Comparison of ENCODE assay signal across 17 cellular contexts in the genomic region with DNA sequence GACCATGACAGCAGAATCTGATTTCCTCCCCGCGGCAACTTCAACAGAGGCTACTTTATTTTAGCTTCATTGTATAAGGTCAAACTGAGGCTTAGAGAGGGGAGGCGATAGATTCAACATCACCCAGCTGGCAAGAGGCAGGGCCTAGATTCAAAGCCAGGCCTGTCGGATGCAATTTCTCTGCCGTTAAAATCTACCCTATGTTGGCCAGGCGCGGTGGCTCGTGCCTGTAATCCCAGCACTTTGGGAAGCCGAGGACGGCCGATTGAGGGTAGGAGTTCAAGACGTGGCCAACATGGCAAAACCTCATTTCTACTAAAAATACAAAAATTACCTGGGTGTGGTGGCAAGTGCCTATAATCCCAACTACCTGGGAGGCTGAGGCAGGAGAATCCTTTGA.
A peak's percentile ranks its signal among the peaks of the same experiment; 100 is the strongest.
DNase-seq lines count a peak whose midpoint lies in the region; ATAC-seq and TF ChIP-seq lines count a peak whose summit lies in the region.
"Had no signal": no experiment of that assay in that cellular context is flagged by ENCODE, and none has a peak within 500 bp of the region (broad histone marks: within the 10 kb centered on the region; RNA-seq: fewer than 3 reads in every experiment).

No MANE protein-coding gene starts in this region.

- H3K27me3 Mint-ChIP-seq in neural progenitor cell (ENCODE audit: insufficient read depth, low read depth) = peaks cover 3% of the 10 kb centered on the region
- H3K27me3 Mint-ChIP-seq: CD4-positive, alpha-beta T cell had no signal

- no peaks in the 10 kb centered on the region for H4K20me1 ChIP-seq in neural progenitor cell (ENCODE audit: low read depth)
- H4K20me1 ChIP-seq: BLaER1 treated with 17β-estradiol and CSF1 and Interleukin-3, amounts not matched to agents 10 nM and 100 nM had no signal

- H3K4me3 ChIP-seq in neural progenitor cell = no peak overlapping the region
- H3K4me3 ChIP-seq: BLaER1 treated with 17β-estradiol and CSF1 and Interleukin-3, amounts not matched to agents 10 nM and 100 nM had no signal

- no peaks in the 10 kb centered on the region for H3K9me3 ChIP-seq in neural progenitor cell (ENCODE audit: low read depth)
- H3K9me3 ChIP-seq: Caco-2 had no signal

- peaks cover 21% of the 10 kb centered on the region for H3K9me3 Mint-ChIP-seq in neural progenitor cell
- H3K9me3 Mint-ChIP-seq: CD4-positive, alpha-beta T cell; CD8-positive, alpha-beta T cell had no signal

- no peak overlapping the region for H3K4me2 ChIP-seq in neural progenitor cell
- H3K4me2 ChIP-seq: BLaER1 treated with 17β-estradiol and CSF1 and Interleukin-3, amounts not matched to agents 10 nM and 100 nM had no signal

- no peaks in the 10 kb centered on the region for H3F3A ChIP-seq in neural progenitor cell (ENCODE audit: low read depth)

- no peaks in the 10 kb centered on the region for H3K36me3 ChIP-seq in neural progenitor cell
- H3K36me3 ChIP-seq: BLaER1 treated with 17β-estradiol and CSF1 and Interleukin-3, amounts not matched to agents 10 nM and 100 nM had no signal

- peaks cover 3% of the 10 kb centered on the region for H3K4me1 Mint-ChIP-seq in neural progenitor cell
- H3K4me1 Mint-ChIP-seq: B cell had no signal

- peak overlapping the region; percentile 15 for H2AFZ ChIP-seq in neural progenitor cell (replicated peaks)

- no peak for ATAC-seq in omental fat pad (ENCODE audit: low FRiP score)
- ATAC-seq: CD8-positive, alpha-beta T cell had no signal

- H3K27ac ChIP-seq in neural progenitor cell = no peak overlapping the region
- H3K27ac ChIP-seq: BLaER1 treated with 17β-estradiol and CSF1 and Interleukin-3, amounts not matched to agents 10 nM and 100 nM; C4-2B had no signal

- no peaks in the 10 kb centered on the region for H3K27me3 ChIP-seq in neural progenitor cell
- H3K27me3 ChIP-seq: BLaER1 treated with 17β-estradiol and CSF1 and Interleukin-3, amounts not matched to agents 10 nM and 100 nM had no signal

- TF ChIP-seq CTCF in neural progenitor cell (IDR thresholded peaks at IDR 0.05) = no peak
- TF ChIP-seq CTCF in omental fat pad (IDR thresholded peaks at IDR 0.05) = no peak

- H3K36me3 Mint-ChIP-seq in neural progenitor cell = no peaks in the 10 kb centered on the region
- H3K36me3 Mint-ChIP-seq: CD8-positive, alpha-beta T cell had no signal

- H3K79me2 ChIP-seq in neural progenitor cell (ENCODE audit: low read depth) = no peaks in the 10 kb centered on the region

- no peak overlapping the region for H3K27ac Mint-ChIP-seq in neural progenitor cell
- H3K27ac Mint-ChIP-seq: B cell; CD4-positive, alpha-beta T cell; CD8-positive, alpha-beta T cell had no signal

- H3K4me3 Mint-ChIP-seq in neural progenitor cell = no peak overlapping the region
- H3K4me3 Mint-ChIP-seq: B cell; CD4-positive, alpha-beta T cell; CD8-positive, alpha-beta T cell had no signal

- DNase-seq in neural progenitor cell (ENCODE audit: low spot score) (no peak), omental fat pad (ENCODE audit: low spot score) (peak; percentile 13), AG08396 (ENCODE audit: low spot score) (no peak), occipital lobe (lab: John Stamatoyannopoulos, UW) (no peak)
- no peak for DNase-seq in activated CD4-positive, alpha-beta T cell treated with anti-CD3 and anti-CD28 coated beads for 1 hour
- DNase-seq: 8988T; ACHN; AML-193; Caco-2; Calu3; CD4-positive, alpha-beta T cell; CD8-positive, alpha-beta T cell; DMS79 treated with DMSO at 0.1 percent for 48 hours; GF-D8 had no signal

- no peaks in the 10 kb centered on the region for H3K4me1 ChIP-seq in neural progenitor cell
- H3K4me1 ChIP-seq: Caco-2 had no signal

- H3K9ac ChIP-seq in neural progenitor cell = no peak overlapping the region
- H3K9ac ChIP-seq: BLaER1 treated with 17β-estradiol and CSF1 and Interleukin-3, amounts not matched to agents 10 nM and 100 nM had no signal
